ENCODE assay signal across 20 cellular contexts in genomic region chr18:46629356-46629755, GRCh38. TPM values are rescaled to one million over a fixed set of nuclear protein-coding genes. Genes with fewer than 3 reads are reported as not detected.
DNase-seq lines count a peak whose midpoint lies in the region; ATAC-seq and TF ChIP-seq lines count a peak whose summit lies in the region.
"Had no signal": no experiment of that assay in that cellular context is flagged by ENCODE, and none has a peak within 500 bp of the region (broad histone marks: within the 10 kb centered on the region; RNA-seq: fewer than 3 reads in every experiment).

No MANE protein-coding gene starts in this region.

- no peak for TF ChIP-seq POLR2A in esophagus muscularis mucosa (IDR thresholded peaks at IDR 0.05; ENCODE audit: low read depth)

- TF ChIP-seq CTCF in activated CD8-positive, alpha-beta T cell treated with anti-CD3 and anti-CD28 coated beads for 36 hours (IDR thresholded peaks at IDR 0.05): no peak
- TF ChIP-seq CTCF in right atrium auricular region (IDR thresholded peaks at IDR 0.05): no peak
- no peak for TF ChIP-seq CTCF in esophagus muscularis mucosa (IDR thresholded peaks at IDR 0.05)
- no peak for TF ChIP-seq CTCF in Calu3 (IDR thresholded peaks at IDR 0.05; ENCODE audit: unreplicated experiment)

- H3K27ac ChIP-seq in right atrium auricular region: no peak overlapping the region
- no peak overlapping the region for H3K27ac ChIP-seq in esophagus muscularis mucosa (replicated peaks in 1 of 4)

- H3K36me3 ChIP-seq in right atrium auricular region: no peaks in the 10 kb centered on the region
- H3K36me3 ChIP-seq in esophagus muscularis mucosa: no peaks in the 10 kb centered on the region

- CTCF ChIA-PET in activated CD8-positive, alpha-beta T cell treated with anti-CD3 and anti-CD28 coated beads, Interleukin-2, amount 10 ng/mL, durations not matched to agents 7 days and 5 days (lab: Charles Lee): interaction anchor here (1.6 kb wide), 1 partner anchor 28 kb away, joined by 8 read pairs; no protein-coding TSS in a partner anchor
- CTCF ChIA-PET in activated CD8-positive, alpha-beta T cell treated with anti-CD3 and anti-CD28 coated beads for 36 hours (lab: Charles Lee): no interaction called here
- CTCF ChIA-PET in Calu3 (lab: Charles Lee): no interaction called here

- H3K27me3 ChIP-seq in right atrium auricular region (no peaks in the 10 kb centered on the region), esophagus muscularis mucosa (peaks cover 0 to 8% (median 2%) of the 10 kb centered on the region in 4 donors)

- peak; percentile 7 for DNase-seq in activated CD8-positive, alpha-beta T cell treated with anti-CD3 and anti-CD28 coated beads, Interleukin-2, amount 10 ng/mL, durations not matched to agents 7 days and 5 days
- no peak for DNase-seq in activated CD8-positive, alpha-beta T cell treated with anti-CD3 and anti-CD28 coated beads for 36 hours
- DNase-seq in right atrium auricular region (ENCODE audit: low spot score) (peak; percentile 16), left cardiac atrium (no peak), esophagus muscularis mucosa (ENCODE audit: extremely low spot score) (peak; percentile 85), Calu3 (no peak)
- no peak for DNase-seq in activated naive CD4-positive, alpha-beta T cell (lab: John Stamatoyannopoulos, UW)
- DNase-seq: C1 segment of cervical spinal cord; CD4-positive, alpha-beta memory T cell; COR-L47; DMS 273 treated with DMSO at 0.1 percent for 48 hours; DMS79; EL; GDM1; H9 had no signal

- POLR2A ChIA-PET in activated CD8-positive, alpha-beta T cell treated with anti-CD3 and anti-CD28 coated beads, Interleukin-2, amount 10 ng/mL, durations not matched to agents 7 days and 5 days (lab: Charles Lee): no interaction called here
- POLR2A ChIA-PET in activated CD8-positive, alpha-beta T cell treated with anti-CD3 and anti-CD28 coated beads for 36 hours (lab: Charles Lee): no interaction called here

- H3K4me1 ChIP-seq in right atrium auricular region (no peaks in the 10 kb centered on the region), esophagus muscularis mucosa (peaks cover 0 to under 1% (median under 1%) of the 10 kb centered on the region in 4 donors)

- peaks cover 14% of the 10 kb centered on the region for H3K36me3 Mint-ChIP-seq in activated CD8-positive, alpha-beta T cell treated with anti-CD3 and anti-CD28 coated beads, Interleukin-2, amount 10 ng/mL, durations not matched to agents 7 days and 5 days (ENCODE audit: low read depth)
- H3K36me3 Mint-ChIP-seq in activated CD8-positive, alpha-beta T cell treated with anti-CD3 and anti-CD28 coated beads for 36 hours (ENCODE audit: low read depth): no peaks in the 10 kb centered on the region
- no peaks in the 10 kb centered on the region for H3K36me3 Mint-ChIP-seq in Calu3 (ENCODE audit: insufficient read depth, unreplicated experiment)
- H3K36me3 Mint-ChIP-seq: CD4-positive, alpha-beta memory T cell had no signal

- no TSS peak for BruUV-seq in Calu3 (replicated peaks; lab: Mats Ljungman, UMichigan)

- H3K27ac Mint-ChIP-seq in activated CD8-positive, alpha-beta T cell treated with anti-CD3 and anti-CD28 coated beads, Interleukin-2, amount 10 ng/mL, durations not matched to agents 7 days and 5 days: peak overlapping the region; percentile 88
- H3K27ac Mint-ChIP-seq in activated CD8-positive, alpha-beta T cell treated with anti-CD3 and anti-CD28 coated beads for 36 hours: no peak overlapping the region
- no peak overlapping the region for H3K27ac Mint-ChIP-seq in Calu3 (ENCODE audit: unreplicated experiment)
- H3K27ac Mint-ChIP-seq: CD4-positive, alpha-beta memory T cell; GM23338 had no signal

- intact Hi-C loops in activated CD8-positive, alpha-beta T cell treated with anti-CD3 and anti-CD28 coated beads for 36 hours (cut with micrococcal nuclease): no loop called here
- intact Hi-C loops in left cardiac atrium (cut with DNase I) (no loop called here), esophagus muscularis mucosa (cut with DNase I) (no loop called here), Calu3 (cut with micrococcal nuclease; ENCODE audit: unreplicated experiment) (no loop called here)

- H3K9me3 Mint-ChIP-seq in activated CD8-positive, alpha-beta T cell treated with anti-CD3 and anti-CD28 coated beads, Interleukin-2, amount 10 ng/mL, durations not matched to agents 7 days and 5 days (ENCODE audit: insufficient read depth): peaks cover 5% of the 10 kb centered on the region
- H3K9me3 Mint-ChIP-seq in activated CD8-positive, alpha-beta T cell treated with anti-CD3 and anti-CD28 coated beads for 36 hours: no peaks in the 10 kb centered on the region
- H3K9me3 Mint-ChIP-seq in Calu3 (ENCODE audit: low read depth, unreplicated experiment): no peaks in the 10 kb centered on the region
- H3K9me3 Mint-ChIP-seq: GM23338 had no signal

- TF ChIP-seq EP300 in esophagus muscularis mucosa (IDR thresholded peaks at IDR 0.05): no peak

- 92% methylated on average over 5 of the region's 5 CpGs for WGBS in esophagus muscularis mucosa

- peaks cover 5% of the 10 kb centered on the region for H3K27me3 Mint-ChIP-seq in activated CD8-positive, alpha-beta T cell treated with anti-CD3 and anti-CD28 coated beads, Interleukin-2, amount 10 ng/mL, durations not matched to agents 7 days and 5 days (ENCODE audit: low read depth)
- H3K27me3 Mint-ChIP-seq in activated CD8-positive, alpha-beta T cell treated with anti-CD3 and anti-CD28 coated beads for 36 hours: no peaks in the 10 kb centered on the region
- peaks cover 97% of the 10 kb centered on the region for H3K27me3 Mint-ChIP-seq in Calu3 (ENCODE audit: unreplicated experiment)

- H3K4me3 Mint-ChIP-seq in activated CD8-positive, alpha-beta T cell treated with anti-CD3 and anti-CD28 coated beads, Interleukin-2, amount 10 ng/mL, durations not matched to agents 7 days and 5 days: no peak overlapping the region
- H3K4me3 Mint-ChIP-seq in activated CD8-positive, alpha-beta T cell treated with anti-CD3 and anti-CD28 coated beads for 36 hours: no peak overlapping the region
- no peak overlapping the region for H3K4me3 Mint-ChIP-seq in Calu3 (ENCODE audit: low read depth, unreplicated experiment)
- H3K4me3 Mint-ChIP-seq: CD4-positive, alpha-beta memory T cell; GM23338; H9 had no signal

- H3K4me3 ChIP-seq in right atrium auricular region (no peak overlapping the region), esophagus muscularis mucosa (no peak overlapping the region)
- H3K4me3 ChIP-seq: GM12878, GM23338 had no signal

- no peak for ATAC-seq in activated CD8-positive, alpha-beta T cell treated with anti-CD3 and anti-CD28 coated beads, Interleukin-2, amount 10 ng/mL, durations not matched to agents 7 days and 5 days
- ATAC-seq in activated CD8-positive, alpha-beta T cell treated with anti-CD3 and anti-CD28 coated beads for 36 hours: no peak
- no peak for ATAC-seq in left cardiac atrium
- ATAC-seq: GM23338, HCT116 had no signal

- peaks cover 39% of the 10 kb centered on the region for H3K4me1 Mint-ChIP-seq in activated CD8-positive, alpha-beta T cell treated with anti-CD3 and anti-CD28 coated beads, Interleukin-2, amount 10 ng/mL, durations not matched to agents 7 days and 5 days (ENCODE audit: low read depth)
- peaks cover 14% of the 10 kb centered on the region for H3K4me1 Mint-ChIP-seq in activated CD8-positive, alpha-beta T cell treated with anti-CD3 and anti-CD28 coated beads for 36 hours (ENCODE audit: low read depth)
- H3K4me1 Mint-ChIP-seq in Calu3 (ENCODE audit: low read depth, unreplicated experiment): no peaks in the 10 kb centered on the region
- H3K4me1 Mint-ChIP-seq: GM23338 had no signal

- no peaks in the 10 kb centered on the region for H3K9me3 ChIP-seq in right atrium auricular region
- H3K9me3 ChIP-seq in esophagus muscularis mucosa: peaks cover 0 to 6% (median 0%) of the 10 kb centered on the region in 4 donors

RNA-seq across cellular contexts. Expression of gene LOXHD1, which starts 27.7 kb away (rescaled TPM):
- total RNA-seq in activated CD8-positive, alpha-beta T cell treated with anti-CD3 and anti-CD28 coated beads, Interleukin-2, amount 10 ng/mL, durations not matched to agents 7 days and 5 days: under 1 TPM; 0.47 to 0.63 TPM
- total RNA-seq in activated CD8-positive, alpha-beta T cell treated with anti-CD3 and anti-CD28 coated beads for 36 hours: under 1 TPM; 0.11 to 0.45 TPM
- total RNA-seq in right atrium auricular region (under 1 TPM in 1 of 2 donors, not detected in 1; 0.11 TPM), left cardiac atrium (under 1 TPM; 0.24 to 0.59 TPM), esophagus muscularis mucosa (under 1 TPM in 2 of 4 donors, not detected in 2; 0.13 to 0.50 TPM), Calu3 (2022) (not detected in 2 replicates)
- total RNA-seq: A172; CD4-positive, alpha-beta memory T cell; GM12878; H4 had no signal

Comparison
In these comparisons a context has a peak if more than half of its experiments do, and no peak if none do; other contexts are left out.
1. DNase-seq: peak in activated CD8-positive, alpha-beta T cell treated with anti-CD3 and anti-CD28 coated beads, Interleukin-2, amount 10 ng/mL, durations not matched to agents 7 days and 5 days (single experiment), right atrium auricular region (single experiment) and esophagus muscularis mucosa (single experiment); none in activated CD8-positive, alpha-beta T cell treated with anti-CD3 and anti-CD28 coated beads for 36 hours (single experiment), left cardiac atrium (single experiment), activated naive CD4-positive, alpha-beta T cell (0 of 4) and Calu3 (single experiment).